8 cellular contexts compared by ENCODE assay signal in the genomic region with DNA sequence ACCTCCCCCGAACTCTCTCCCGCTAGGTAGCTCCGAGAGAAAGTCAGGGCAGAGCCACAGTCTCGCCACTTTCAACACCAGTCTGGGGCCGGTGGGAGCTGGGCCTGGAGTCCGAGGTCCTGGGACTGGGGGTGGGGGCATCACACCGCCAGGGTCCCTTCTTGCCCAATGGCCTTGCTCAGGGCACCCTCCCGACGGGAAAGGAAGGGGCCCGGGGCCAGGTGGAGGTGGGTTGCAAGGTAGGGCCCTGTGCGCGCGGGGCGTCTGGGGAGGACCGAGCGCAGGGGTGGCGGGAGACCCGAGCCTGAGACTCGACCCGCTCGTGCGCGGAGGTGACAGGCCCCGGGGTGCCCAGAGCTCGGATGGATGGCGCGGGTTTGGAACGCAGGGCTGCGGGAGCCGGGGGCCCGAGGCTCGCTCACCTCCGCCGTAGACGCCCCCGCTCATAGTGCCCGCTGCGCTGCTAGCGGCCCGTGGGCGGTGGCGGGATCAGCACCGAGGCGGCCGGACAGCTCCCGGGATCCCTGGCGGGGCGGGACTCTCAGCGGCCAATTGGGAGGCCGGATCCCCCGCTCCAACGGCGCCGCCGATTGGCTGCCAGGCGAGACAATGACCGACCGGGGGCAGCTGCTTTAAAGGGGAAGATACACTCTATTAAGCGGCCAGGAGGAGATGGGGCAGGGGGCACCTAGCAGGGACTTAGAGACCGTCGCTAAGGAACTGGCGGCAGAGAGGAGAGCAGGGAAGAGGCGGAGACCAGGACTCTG. TPM values are rescaled to one million over a fixed set of nuclear protein-coding genes. Genes with fewer than 3 reads are reported as not detected.
DNase-seq lines count a peak whose midpoint lies in the region; ATAC-seq, FAIRE-seq and TF ChIP-seq lines count a peak whose summit lies in the region.

A gene (minus strand): TSS at position 541 of the 767 bp plus-strand sequence. CDS start 94 bp downstream, at position 447.

- 12% methylated on average over 34 of the region's 63 CpGs for WGBS in hepatocyte (ENCODE audit: low lambda C conversion rate, missing lambda C conversion rate)

- intact Hi-C loops in gastrocnemius medialis (cut with DNase I; ENCODE audit: low total_unique reads) = no loop called here

- H2AFZ ChIP-seq in hepatocyte = no peak within 1 kb of the TSS

- no peak for FAIRE-seq in H54 (lab: Jason Lieb, UNC)

- ATAC-seq in gastrocnemius medialis = peak; percentile 30 to 50

- H3K4me1 ChIP-seq in hepatocyte (ENCODE audit: insufficient read depth) (no peaks in the 10 kb centered on the region), gastrocnemius medialis (no peaks in the 10 kb centered on the region)

- no peaks in the 10 kb centered on the region for H4K20me1 ChIP-seq in hepatocyte (ENCODE audit: insufficient read depth, poor library complexity, severe bottlenecking)

- no peaks in the 10 kb centered on the region for H3K36me3 ChIP-seq in hepatocyte (replicated peaks; ENCODE audit: insufficient read depth, low read depth)
- H3K36me3 ChIP-seq in gastrocnemius medialis = no peaks in the 10 kb centered on the region

- no peak within 1 kb of the TSS for H3K27ac ChIP-seq in hepatocyte
- H3K27ac ChIP-seq in gastrocnemius medialis = no peak within 1 kb of the TSS

- DNase-seq in HUDEP-2 (lab: John Stamatoyannopoulos, UW; ENCODE audit: unreplicated experiment in 76 of 76) = peak in 61 of 76 experiments; percentile 6 to 80 (median 56)
- DNase-seq in NCI-H69 (lab: John Stamatoyannopoulos, UW) = peak; percentile 94
- DNase-seq in activated gamma-delta T cell treated with anti-CD3 and anti-CD28 coated beads, Interleukin-2, amount 50 U/mL, for 16 hours (ENCODE audit: low read depth) = peak; percentile 27
- DNase-seq in hepatocyte (ENCODE audit: low spot score) = peak; percentile 73
- DNase-seq in gastrocnemius medialis = peak in 1 of 2 donors; percentile 37
- DNase-seq in LoVo (ENCODE audit: low spot score) = no peak
- DNase-seq in amniotic stem cell (lab: John Stamatoyannopoulos, UW) = no peak
- no peak for DNase-seq in H54 (ENCODE audit: insufficient read length, low spot score)

- H3K9me3 ChIP-seq in hepatocyte (ENCODE audit: low read depth) (no peaks in the 10 kb centered on the region), gastrocnemius medialis (no peaks in the 10 kb centered on the region)

- peak within 1 kb of the TSS; percentile 59 for H3K4me2 ChIP-seq in hepatocyte

- no peaks in the 10 kb centered on the region for H3K79me2 ChIP-seq in hepatocyte

- no peaks in the 10 kb centered on the region for H3K9me2 ChIP-seq in hepatocyte (replicated peaks; ENCODE audit: insufficient read depth)

- TF ChIP-seq POLR2A in gastrocnemius medialis (IDR thresholded peaks at IDR 0.05) (no peak), H54 (IDR thresholded peaks at IDR 0.05; ENCODE audit: low read depth, low read length) (no peak)

- H3K27me3 ChIP-seq in hepatocyte = peaks cover 21% of the 10 kb centered on the region
- peaks cover 39 to 53% (median 50%) of the 10 kb centered on the region in 3 donors for H3K27me3 ChIP-seq in gastrocnemius medialis

- H3K4me3 ChIP-seq in hepatocyte (no peak within 1 kb of the TSS), gastrocnemius medialis (no peak within 1 kb of the TSS)

- in situ Hi-C loops in gastrocnemius medialis (cut with MboI; ENCODE audit: low sequenced_read_pairs in 4 of 4) = no loop called here

- TF ChIP-seq CTCF in hepatocyte (IDR thresholded peaks at IDR 0.05; ENCODE audit: poor library complexity) (no peak), gastrocnemius medialis (IDR thresholded peaks at IDR 0.05 in 4 of 5, conservative IDR thresholded peaks at IDR 0.05 in 1 of 5) (no peak)

RNA-seq across cellular contexts. Expression of the gene that starts here (rescaled TPM):
- total RNA-seq in hepatocyte = not detected in 2 replicates
- not detected in 2 replicates for polyA plus RNA-seq in hepatocyte
- total RNA-seq in gastrocnemius medialis = not detected

Comparison
In these comparisons a context has a peak if more than half of its experiments do, and no peak if none do; other contexts are left out.
1. Peak in DNase-seq and H3K4me2 ChIP-seq in hepatocyte; RNA of the gene not detected or under 1 TPM.
2. Peak in ATAC-seq in gastrocnemius medialis; RNA of the gene not detected or under 1 TPM.
3. DNase-seq: peak in HUDEP-2 (61 of 76), NCI-H69 (single experiment) and activated gamma-delta T cell treated with anti-CD3 and anti-CD28 coated beads, Interleukin-2, amount 50 U/mL, for 16 hours (single experiment); none in LoVo (single experiment), amniotic stem cell (single experiment) and H54 (single experiment).